8 cellular contexts compared by ENCODE assay signal in genomic region chr2:112483821-112484220, GRCh38. TPM values are rescaled to one million over a fixed set of nuclear protein-coding genes. Genes with fewer than 3 reads are reported as not detected.
DNase-seq lines count a peak whose midpoint lies in the region; ATAC-seq, FAIRE-seq and TF ChIP-seq lines count a peak whose summit lies in the region.
"Had no signal": no experiment of that assay in that cellular context is flagged by ENCODE, and none has a peak within 500 bp of the region (broad histone marks: within the 10 kb centered on the region; RNA-seq: fewer than 3 reads in every experiment).

No MANE protein-coding gene starts in this region.

- intact Hi-C loops in left ventricle myocardium superior (cut with micrococcal nuclease) = loop anchor here (10.0 kb wide), 1 partner anchor 91 kb away; no protein-coding TSS in a partner anchor

- no peaks in the 10 kb centered on the region for H3K9me2 ChIP-seq in neural cell (ENCODE audit: insufficient read depth, low read length)

- H4K20me1 ChIP-seq in DND-41 (ENCODE audit: insufficient read depth, low read length) (peaks cover 9% of the 10 kb centered on the region), neural cell (ENCODE audit: insufficient read depth) (no peaks in the 10 kb centered on the region)

- ATAC-seq in DND-41 (ENCODE audit: insufficient read depth, low read depth) = no peak
- no peak for ATAC-seq in left ventricle myocardium superior

- TF ChIP-seq RAD21 in neural cell (conservative IDR thresholded peaks at IDR 0.05) = no peak

- DNase-seq in DND-41 (no peak), NB4 (ENCODE audit: low read depth) (no peak), bronchial epithelial cell (ENCODE audit: low read depth) (peak; percentile 12), DMS53 treated with DMSO at 0.1 percent for 48 hours (lab: John Stamatoyannopoulos, UW; ENCODE audit: unreplicated experiment) (no peak), left ventricle myocardium superior (no peak), NCI-H2081 treated with DMSO at 0.1 percent for 48 hours (lab: John Stamatoyannopoulos, UW) (no peak)
- DNase-seq: effector CD8-positive, alpha-beta T cell had no signal

- no peak for TF ChIP-seq POLR2A in NB4 (IDR thresholded peaks at IDR 0.05; ENCODE audit: extremely low read depth, insufficient read length)

- peaks cover 40% of the 10 kb centered on the region for H3K4me1 ChIP-seq in DND-41 (ENCODE audit: insufficient read depth, low read length)

- H3K79me2 ChIP-seq in DND-41 (ENCODE audit: insufficient read depth, low read length) (peaks cover 62% of the 10 kb centered on the region), neural cell (replicated peaks; ENCODE audit: insufficient read depth, low read length) (peaks cover 45% of the 10 kb centered on the region)

- H3K4me2 ChIP-seq in DND-41 (ENCODE audit: insufficient read depth, low read length) = peak overlapping the region; percentile 76
- H3K4me2 ChIP-seq in neural cell (ENCODE audit: low read length) = peak overlapping the region; percentile 98

- H3K9ac ChIP-seq in DND-41 (ENCODE audit: low read depth, low read length) (peak overlapping the region; percentile 87; the same call in 1 of the 2 replicates), neural cell (ENCODE audit: low read length) (no peak overlapping the region)

- peaks cover 38% of the 10 kb centered on the region for H3K36me3 ChIP-seq in DND-41 (ENCODE audit: insufficient read depth, low read length)
- H3K36me3 ChIP-seq in bronchial epithelial cell (ENCODE audit: control insufficient read depth, insufficient read depth, low read length) = peaks cover 6% of the 10 kb centered on the region
- peaks cover 14% of the 10 kb centered on the region for H3K36me3 ChIP-seq in neural cell (ENCODE audit: insufficient read depth, low read length)

- H3K9me3 ChIP-seq in DND-41 (ENCODE audit: insufficient read depth, low read length, severe bottlenecking) (no peaks in the 10 kb centered on the region), neural cell (ENCODE audit: low read length) (no peaks in the 10 kb centered on the region)

- H3K27me3 ChIP-seq in DND-41 (ENCODE audit: insufficient read depth, low read length, poor library complexity) = no peaks in the 10 kb centered on the region
- H3K27me3 ChIP-seq in bronchial epithelial cell (ENCODE audit: control insufficient read depth, insufficient read depth, low read length) = no peaks in the 10 kb centered on the region
- H3K27me3 ChIP-seq in neural cell (ENCODE audit: insufficient read depth, low read depth, low read length) = no peaks in the 10 kb centered on the region

- H3K27ac ChIP-seq in DND-41 (ENCODE audit: low read length) (peak overlapping the region; percentile 14; the same call in 1 of the 2 replicates), neural cell (ENCODE audit: low read length) (no peak overlapping the region)

- no peak for TF ChIP-seq EP300 in neural cell (conservative IDR thresholded peaks at IDR 0.05; ENCODE audit: poor library complexity, severe bottlenecking)

- TF ChIP-seq CTCF in DND-41 (IDR thresholded peaks at IDR 0.05; ENCODE audit: borderline replicate concordance, extremely low read depth, low read length, poor library complexity, severe bottlenecking) = no peak
- TF ChIP-seq CTCF in NB4 (IDR thresholded peaks at IDR 0.05; ENCODE audit: low read depth, low read length) = no peak
- no peak for TF ChIP-seq CTCF in bronchial epithelial cell (IDR thresholded peaks at IDR 0.05; ENCODE audit: insufficient read depth, low read length, severe bottlenecking)
- TF ChIP-seq CTCF in neural cell (IDR thresholded peaks at IDR 0.05; ENCODE audit: poor library complexity, severe bottlenecking) = no peak

- peaks cover 4% of the 10 kb centered on the region for H3F3A ChIP-seq in neural cell (ENCODE audit: insufficient read depth, low read length, poor library complexity, severe bottlenecking)

- peak overlapping the region; percentile 81 to 97; a peak in 3 of 4 replicates for H3K4me3 ChIP-seq in DND-41 (ENCODE audit: low read depth in 1 of 2, low read length in 2 of 2)
- H3K4me3 ChIP-seq in NB4 (ENCODE audit: low read depth, low read length) = peak overlapping the region; percentile 77
- H3K4me3 ChIP-seq in bronchial epithelial cell (ENCODE audit: low read depth, low read length) = no peak overlapping the region
- peak overlapping the region; percentile 96 for H3K4me3 ChIP-seq in neural cell (ENCODE audit: low read length)

- no peak overlapping the region for H2AFZ ChIP-seq in DND-41 (ENCODE audit: low read depth, low read length)
- no peak overlapping the region for H2AFZ ChIP-seq in neural cell (ENCODE audit: low read depth, low read length)

- no peak for FAIRE-seq in bronchial epithelial cell (lab: Jason Lieb, UNC)

TF ChIP-seq in neural cell, 6 proteins besides CTCF, POLR2A, EP300 and RAD21:
- TF ChIP-seq MXI1 (conservative IDR thresholded peaks at IDR 0.05; ENCODE audit: poor library complexity, severe bottlenecking) = no peak
- no peak for TF ChIP-seq POLR2AphosphoS5 (IDR thresholded peaks at IDR 0.05)
- no peak for TF ChIP-seq REST (IDR thresholded peaks at IDR 0.05; ENCODE audit: borderline replicate concordance)
- TF ChIP-seq SMC3 (conservative IDR thresholded peaks at IDR 0.05; ENCODE audit: poor library complexity) = no peak
- TF ChIP-seq EZH2 (IDR thresholded peaks at IDR 0.05; ENCODE audit: borderline replicate concordance, insufficient read depth, low read length, poor library complexity, severe bottlenecking) = no peak
- no peak for TF ChIP-seq TAF1 (IDR thresholded peaks at IDR 0.05; ENCODE audit: low read depth)

RNA-seq across cellular contexts. Expression of gene TTL, which starts 1.9 kb away (rescaled TPM):
- total RNA-seq in bronchial epithelial cell (23.2 and 26.6 TPM in 2 replicates), left ventricle myocardium superior (44.3 TPM)
- polyA plus RNA-seq in neural cell = 48.2 and 53.8 TPM in 2 replicates
- 69.1 and 82.9 TPM in 2 replicates for polyA minus RNA-seq in neural cell

RNA-seq across cellular contexts. Expression of gene RGPD8, which starts 50.4 kb away (rescaled TPM):
- total RNA-seq in bronchial epithelial cell = 6.1 and 13.4 TPM in 2 replicates
- polyA plus RNA-seq in neural cell = 6.8 and 12.0 TPM in 2 replicates
- polyA minus RNA-seq in neural cell = 36.5 and 37.3 TPM in 2 replicates
- 7.8 TPM for total RNA-seq in left ventricle myocardium superior

RNA-seq across cellular contexts. Expression of gene POLR1B, which starts 58.4 kb away (rescaled TPM):
- total RNA-seq in bronchial epithelial cell (25.7 and 40.8 TPM in 2 replicates), left ventricle myocardium superior (12.2 TPM)
- polyA plus RNA-seq in neural cell = 7.1 and 9.8 TPM in 2 replicates
- 21.2 and 22.7 TPM in 2 replicates for polyA minus RNA-seq in neural cell
